ENCODE assay signal across 8 cellular contexts in genomic region chr20:53828673-53829085, GRCh38.
DNase-seq lines count a peak whose midpoint lies in the region; ATAC-seq and TF ChIP-seq lines count a peak whose summit lies in the region.

No MANE protein-coding gene starts in this region.

- H3K18ac ChIP-seq in IMR-90 (ENCODE audit: low read depth, low read length), result peak overlapping the region; percentile 100; the same call in 1 of the 2 replicates

- CTCF ChIA-PET in IMR-90 (lab: Yijun Ruan, JAX), result interaction anchor here (0.5 to 0.8 kb wide), 3 partner anchors 167 to 1584 kb away, joined by 3 to 7 read pairs (median 3); no protein-coding TSS in a partner anchor

- peaks cover 20 to 45% (median 30%) of the 10 kb centered on the region in 4 donors for H3K4me1 Mint-ChIP-seq in CD4-positive, CD25-positive, alpha-beta regulatory T cell
- H3K4me1 Mint-ChIP-seq in activated T-helper 1 cell treated with anti-CD3 and anti-CD28 coated beads, Interleukin-12 subunit alpha, Interleukin-12 subunit beta, Interleukin-2, Interleukin-4 antibody, amounts not matched to agents 30 ng/mL and 10 ng/mL and 1 ng/mL, durations not matched to agents 14 hours and 24 hours and 36 hours (ENCODE audit: low read depth), result peaks cover 47% of the 10 kb centered on the region

- TF ChIP-seq CTCF in IMR-90 (conservative IDR thresholded peaks at IDR 0.05; ENCODE audit: low read depth, low read length) (peak; percentile 32; the same call in 1 of the 2 replicates), cardiac muscle cell (IDR thresholded peaks at IDR 0.05; ENCODE audit: low read depth, low read length) (no peak), prostate gland (IDR thresholded peaks at IDR 0.05) (no peak)

- no peaks in the 10 kb centered on the region for H3K36me3 Mint-ChIP-seq in CD4-positive, CD25-positive, alpha-beta regulatory T cell
- H3K36me3 Mint-ChIP-seq in activated T-helper 1 cell treated with anti-CD3 and anti-CD28 coated beads, Interleukin-12 subunit alpha, Interleukin-12 subunit beta, Interleukin-2, Interleukin-4 antibody, amounts not matched to agents 30 ng/mL and 10 ng/mL and 1 ng/mL, durations not matched to agents 14 hours and 24 hours and 36 hours (ENCODE audit: low read depth), result peaks cover 4% of the 10 kb centered on the region

- no peak overlapping the region for H2AK5ac ChIP-seq in IMR-90 (ENCODE audit: low read depth, low read length)

- no peak overlapping the region for H3K27ac ChIP-seq in CD4-positive, CD25-positive, alpha-beta regulatory T cell (ENCODE audit: insufficient read depth, low read length, poor library complexity, severe bottlenecking)
- H3K27ac ChIP-seq in IMR-90 (ENCODE audit: insufficient read depth, low read length), result peak overlapping the region; percentile 80; the same call in 1 of the 2 replicates
- H3K27ac ChIP-seq in cardiac muscle cell, result no peak overlapping the region
- peak overlapping the region; percentile 76 to 80 for H3K27ac ChIP-seq in prostate gland

- POLR2A ChIA-PET in IMR-90 (lab: Charles Lee; ENCODE audit: unreplicated experiment), result interaction anchor here (0.6 to 1.0 kb wide), 2 partner anchors 23 to 93 kb away, joined by 3 to 4 read pairs; no protein-coding TSS in a partner anchor

- peak overlapping the region; percentile 75 to 91 (median 84) for H3K4me3 Mint-ChIP-seq in CD4-positive, CD25-positive, alpha-beta regulatory T cell
- H3K4me3 Mint-ChIP-seq in activated T-helper 1 cell treated with anti-CD3 and anti-CD28 coated beads, Interleukin-12 subunit alpha, Interleukin-12 subunit beta, Interleukin-2, Interleukin-4 antibody, amounts not matched to agents 30 ng/mL and 10 ng/mL and 1 ng/mL, durations not matched to agents 14 hours and 24 hours and 36 hours, result peak overlapping the region; percentile 84

- peaks cover 0 to 2% (median 0%) of the 10 kb centered on the region in 7 donors for H3K9me3 Mint-ChIP-seq in CD4-positive, CD25-positive, alpha-beta regulatory T cell
- H3K9me3 Mint-ChIP-seq in activated T-helper 1 cell treated with anti-CD3 and anti-CD28 coated beads, Interleukin-12 subunit alpha, Interleukin-12 subunit beta, Interleukin-2, Interleukin-4 antibody, amounts not matched to agents 30 ng/mL and 10 ng/mL and 1 ng/mL, durations not matched to agents 14 hours and 24 hours and 36 hours, result peaks cover 9% of the 10 kb centered on the region

- H4K91ac ChIP-seq in IMR-90 (ENCODE audit: insufficient read depth, low read depth, low read length), result peak overlapping the region; percentile 98

- H2BK5ac ChIP-seq in IMR-90 (ENCODE audit: low read depth, low read length, poor library complexity, severe bottlenecking), result peak overlapping the region; percentile 99

- no peak for ATAC-seq in CD4-positive, CD25-positive, alpha-beta regulatory T cell (ENCODE audit: low read depth in 2 of 2)
- ATAC-seq in IMR-90 (ENCODE audit: low read depth), result peak; percentile 79
- no peak for ATAC-seq in GM18858 (IDR thresholded peaks at IDR 0.05; ENCODE audit: unreplicated experiment)
- ATAC-seq in GM18517 (IDR thresholded peaks at IDR 0.05; ENCODE audit: unreplicated experiment), result no peak

- peak overlapping the region; percentile 92 to 99 for H4K8ac ChIP-seq in IMR-90 (ENCODE audit: low read depth in 2 of 2, low read length in 2 of 2)

- H4K20me1 ChIP-seq in IMR-90 (ENCODE audit: insufficient read depth, low read length), result no peaks in the 10 kb centered on the region

- TF ChIP-seq POLR2A in IMR-90 (IDR thresholded peaks at IDR 0.05; ENCODE audit: low read depth, low read length) (no peak; the same call in 1 of the 2 replicates), prostate gland (IDR thresholded peaks at IDR 0.05) (no peak)

- H3K56ac ChIP-seq in IMR-90 (ENCODE audit: extremely low read depth, insufficient read depth, low read length), result peak overlapping the region; percentile 100

- peak overlapping the region; percentile 99; the same call in 1 of the 2 replicates for H4K5ac ChIP-seq in IMR-90 (ENCODE audit: low read depth, low read length)

- no peaks in the 10 kb centered on the region for H3K36me3 ChIP-seq in CD4-positive, CD25-positive, alpha-beta regulatory T cell (ENCODE audit: control insufficient read depth, insufficient read depth, low read length)
- no peaks in the 10 kb centered on the region for H3K36me3 ChIP-seq in IMR-90 (ENCODE audit: control insufficient read depth, insufficient read depth, low read length)
- no peaks in the 10 kb centered on the region for H3K36me3 ChIP-seq in cardiac muscle cell
- H3K36me3 ChIP-seq in prostate gland, result no peaks in the 10 kb centered on the region

- 0 out of 2 replicates have a peak, but pooled peaks cover 10% of the 10 kb centered on the region for H3K9me1 ChIP-seq in IMR-90 (ENCODE audit: insufficient read depth, low read length)

- peak overlapping the region; percentile 90 to 96 (median 91) for H3K27ac Mint-ChIP-seq in CD4-positive, CD25-positive, alpha-beta regulatory T cell
- H3K27ac Mint-ChIP-seq in activated T-helper 1 cell treated with anti-CD3 and anti-CD28 coated beads, Interleukin-12 subunit alpha, Interleukin-12 subunit beta, Interleukin-2, Interleukin-4 antibody, amounts not matched to agents 30 ng/mL and 10 ng/mL and 1 ng/mL, durations not matched to agents 14 hours and 24 hours and 36 hours, result peak overlapping the region; percentile 90

- H3K14ac ChIP-seq in IMR-90 (replicated peaks; ENCODE audit: low read depth, low read length), result peak overlapping the region; percentile 98

- in situ Hi-C loops in IMR-90 (cut with MboI; ENCODE audit: low sequenced_read_pairs), result no loop called here

- peaks cover 0 to 13% of the 10 kb centered on the region in 2 experiments; a peak in 2 of 4 replicates for H3K79me1 ChIP-seq in IMR-90 (ENCODE audit: low read depth in 1 of 2, low read length in 2 of 2)

- peak overlapping the region; percentile 99; the same call in 2 of the 3 replicates for H2BK15ac ChIP-seq in IMR-90 (ENCODE audit: low read depth, low read length)

- H3K4me2 ChIP-seq in IMR-90 (ENCODE audit: low read depth, low read length), result peak overlapping the region; percentile 99; the same call in 1 of the 2 replicates

- peak overlapping the region; percentile 97; the same call in 1 of the 2 replicates for H3K4ac ChIP-seq in IMR-90 (ENCODE audit: low read depth, low read length)

- peak overlapping the region; percentile 97 for H2BK20ac ChIP-seq in IMR-90 (ENCODE audit: low read depth, low read length)

- WGBS in IMR-90 (ENCODE audit: extremely low coverage in 2 of 2, insufficient read length in 1 of 2), 2 experiments, result no CpG with 5 or more reads among the region's 5 CpGs
- WGBS in prostate gland, result 0% methylated on average over 5 of the region's 5 CpGs

- H2AFZ ChIP-seq in IMR-90 (replicated peaks; ENCODE audit: low read length, poor library complexity), result no peak overlapping the region

- H3K4me1 ChIP-seq in CD4-positive, CD25-positive, alpha-beta regulatory T cell (ENCODE audit: control insufficient read depth, insufficient read depth, low read length, poor library complexity, severe bottlenecking), result peaks cover 27% of the 10 kb centered on the region
- H3K4me1 ChIP-seq in IMR-90 (ENCODE audit: control insufficient read depth, insufficient read depth, low read length), result peaks cover 6% of the 10 kb centered on the region
- H3K4me1 ChIP-seq in cardiac muscle cell (ENCODE audit: low read depth), result peaks cover 18% of the 10 kb centered on the region
- no peaks in the 10 kb centered on the region for H3K4me1 ChIP-seq in prostate gland (replicated peaks)

- intact Hi-C loops in IMR-90 (cut with micrococcal nuclease), result loop anchor here (1.0 to 5.0 kb wide), 7 partner anchors 39 to 250 kb away; no protein-coding TSS in a partner anchor
- intact Hi-C loops in activated T-helper 1 cell treated with anti-CD3 and anti-CD28 coated beads, Interleukin-12 subunit alpha, Interleukin-12 subunit beta, Interleukin-2, Interleukin-4 antibody, amounts not matched to agents 30 ng/mL and 10 ng/mL and 1 ng/mL, durations not matched to agents 14 hours and 24 hours and 36 hours (cut with micrococcal nuclease), result loop anchor here (2.0 to 5.0 kb wide), 3 partner anchors 14 to 74 kb away; no protein-coding TSS in a partner anchor
- intact Hi-C loops in prostate gland (cut with DNase I), result loop anchor here (2.0 to 10.0 kb wide), 4 partner anchors 38 to 236 kb away; partner anchors contain the start of gene ZNF217

- H2BK120ac ChIP-seq in IMR-90 (ENCODE audit: low read depth, low read length), result peak overlapping the region; percentile 97

- no peaks in the 10 kb centered on the region for H3K9me3 ChIP-seq in CD4-positive, CD25-positive, alpha-beta regulatory T cell (ENCODE audit: control insufficient read depth in 2 of 2, low read length in 2 of 2)
- H3K9me3 ChIP-seq in IMR-90 (ENCODE audit: control insufficient read depth, insufficient read depth, low read length) (no peaks in the 10 kb centered on the region), cardiac muscle cell (ENCODE audit: low read depth) (no peaks in the 10 kb centered on the region), prostate gland (no peaks in the 10 kb centered on the region)

- no TSS peak for BruUV-seq in IMR-90 (replicated peaks; lab: Mats Ljungman, UMichigan)

- no peak overlapping the region for H2AK9ac ChIP-seq in IMR-90 (replicated peaks; ENCODE audit: low read depth, low read length, poor library complexity)

- peak overlapping the region; percentile 98; the same call in 1 of the 2 replicates for H3K23ac ChIP-seq in IMR-90 (ENCODE audit: low read depth, low read length)

- peaks cover 7% of the 10 kb centered on the region for H3K27me3 Mint-ChIP-seq in CD4-positive, CD25-positive, alpha-beta regulatory T cell
- H3K27me3 Mint-ChIP-seq in activated T-helper 1 cell treated with anti-CD3 and anti-CD28 coated beads, Interleukin-12 subunit alpha, Interleukin-12 subunit beta, Interleukin-2, Interleukin-4 antibody, amounts not matched to agents 30 ng/mL and 10 ng/mL and 1 ng/mL, durations not matched to agents 14 hours and 24 hours and 36 hours (ENCODE audit: insufficient read depth), result no peaks in the 10 kb centered on the region

- H3K9ac ChIP-seq in IMR-90 (ENCODE audit: low read depth, low read length), result peak overlapping the region; percentile 99; the same call in 1 of the 2 replicates

- no peaks in the 10 kb centered on the region for H3K27me3 ChIP-seq in CD4-positive, CD25-positive, alpha-beta regulatory T cell (ENCODE audit: control insufficient read depth, insufficient read depth, low read length)
- H3K27me3 ChIP-seq in IMR-90 (ENCODE audit: control insufficient read depth, insufficient read depth, low read length) (no peaks in the 10 kb centered on the region), cardiac muscle cell (no peaks in the 10 kb centered on the region), prostate gland (replicated peaks; ENCODE audit: insufficient read depth) (no peaks in the 10 kb centered on the region)

- peak overlapping the region; percentile 74 for H3K4me3 ChIP-seq in CD4-positive, CD25-positive, alpha-beta regulatory T cell (ENCODE audit: low read depth, low read length)
- H3K4me3 ChIP-seq in IMR-90 (ENCODE audit: insufficient read depth, low read depth, low read length) (peak overlapping the region; percentile 41; the same call in 1 of the 2 replicates), cardiac muscle cell (no peak overlapping the region), prostate gland (no peak overlapping the region)

- peak; percentile 60 for TF ChIP-seq RAD21 in IMR-90 (IDR thresholded peaks at IDR 0.05; ENCODE audit: low read length)

- dilution Hi-C loops in IMR-90 (cut with HindIII; ENCODE audit: low sequenced_read_pairs, unreplicated experiment), result no loop called here

- DNase-seq in CD4-positive, CD25-positive, alpha-beta regulatory T cell, result peak in 1 of 3 donors; percentile 32
- peak; percentile 95 for DNase-seq in IMR-90
- DNase-seq in activated T-helper 1 cell treated with anti-CD3 and anti-CD28 coated beads, Interleukin-12 subunit alpha, Interleukin-12 subunit beta, Interleukin-2, Interleukin-4 antibody, amounts not matched to agents 30 ng/mL and 10 ng/mL and 1 ng/mL, durations not matched to agents 14 hours and 24 hours and 36 hours (ENCODE audit: low spot score), result no peak
- DNase-seq in cardiac muscle cell (ENCODE audit: low read depth in 1 of 2, low spot score in 1 of 2), result peak; percentile 21 to 91
- peak; percentile 46 for DNase-seq in prostate gland (ENCODE audit: low spot score)
- no peak for DNase-seq in NCI-H82 (lab: John Stamatoyannopoulos, UW)

Comparison
In these comparisons a context has a peak if more than half of its experiments do, and no peak if none do; other contexts are left out.
1. DNase-seq: peak in IMR-90 (single experiment), cardiac muscle cell (2 of 2) and prostate gland (single experiment); none in activated T-helper 1 cell treated with anti-CD3 and anti-CD28 coated beads, Interleukin-12 subunit alpha, Interleukin-12 subunit beta, Interleukin-2, Interleukin-4 antibody, amounts not matched to agents 30 ng/mL and 10 ng/mL and 1 ng/mL, durations not matched to agents 14 hours and 24 hours and 36 hours (single experiment) and NCI-H82 (single experiment).
2. H3K27ac ChIP-seq: peak in IMR-90 (single experiment) and prostate gland (2 of 2); none in CD4-positive, CD25-positive, alpha-beta regulatory T cell (single experiment) and cardiac muscle cell (single experiment).
3. H3K4me3 ChIP-seq: peak in CD4-positive, CD25-positive, alpha-beta regulatory T cell (single experiment) and IMR-90 (single experiment); none in cardiac muscle cell (single experiment) and prostate gland (0 of 2).